1 cellular context compared by ENCODE assay signal in genomic region chr1:93567255-93567918, GRCh38.
TF ChIP-seq lines count a peak whose summit lies in the region.

No MANE protein-coding gene starts in this region.

TF ChIP-seq in GM23338, 12 proteins besides CTCF, POLR2A, EP300 and RAD21 (continued from another document):
- TF ChIP-seq, protein P1, sequence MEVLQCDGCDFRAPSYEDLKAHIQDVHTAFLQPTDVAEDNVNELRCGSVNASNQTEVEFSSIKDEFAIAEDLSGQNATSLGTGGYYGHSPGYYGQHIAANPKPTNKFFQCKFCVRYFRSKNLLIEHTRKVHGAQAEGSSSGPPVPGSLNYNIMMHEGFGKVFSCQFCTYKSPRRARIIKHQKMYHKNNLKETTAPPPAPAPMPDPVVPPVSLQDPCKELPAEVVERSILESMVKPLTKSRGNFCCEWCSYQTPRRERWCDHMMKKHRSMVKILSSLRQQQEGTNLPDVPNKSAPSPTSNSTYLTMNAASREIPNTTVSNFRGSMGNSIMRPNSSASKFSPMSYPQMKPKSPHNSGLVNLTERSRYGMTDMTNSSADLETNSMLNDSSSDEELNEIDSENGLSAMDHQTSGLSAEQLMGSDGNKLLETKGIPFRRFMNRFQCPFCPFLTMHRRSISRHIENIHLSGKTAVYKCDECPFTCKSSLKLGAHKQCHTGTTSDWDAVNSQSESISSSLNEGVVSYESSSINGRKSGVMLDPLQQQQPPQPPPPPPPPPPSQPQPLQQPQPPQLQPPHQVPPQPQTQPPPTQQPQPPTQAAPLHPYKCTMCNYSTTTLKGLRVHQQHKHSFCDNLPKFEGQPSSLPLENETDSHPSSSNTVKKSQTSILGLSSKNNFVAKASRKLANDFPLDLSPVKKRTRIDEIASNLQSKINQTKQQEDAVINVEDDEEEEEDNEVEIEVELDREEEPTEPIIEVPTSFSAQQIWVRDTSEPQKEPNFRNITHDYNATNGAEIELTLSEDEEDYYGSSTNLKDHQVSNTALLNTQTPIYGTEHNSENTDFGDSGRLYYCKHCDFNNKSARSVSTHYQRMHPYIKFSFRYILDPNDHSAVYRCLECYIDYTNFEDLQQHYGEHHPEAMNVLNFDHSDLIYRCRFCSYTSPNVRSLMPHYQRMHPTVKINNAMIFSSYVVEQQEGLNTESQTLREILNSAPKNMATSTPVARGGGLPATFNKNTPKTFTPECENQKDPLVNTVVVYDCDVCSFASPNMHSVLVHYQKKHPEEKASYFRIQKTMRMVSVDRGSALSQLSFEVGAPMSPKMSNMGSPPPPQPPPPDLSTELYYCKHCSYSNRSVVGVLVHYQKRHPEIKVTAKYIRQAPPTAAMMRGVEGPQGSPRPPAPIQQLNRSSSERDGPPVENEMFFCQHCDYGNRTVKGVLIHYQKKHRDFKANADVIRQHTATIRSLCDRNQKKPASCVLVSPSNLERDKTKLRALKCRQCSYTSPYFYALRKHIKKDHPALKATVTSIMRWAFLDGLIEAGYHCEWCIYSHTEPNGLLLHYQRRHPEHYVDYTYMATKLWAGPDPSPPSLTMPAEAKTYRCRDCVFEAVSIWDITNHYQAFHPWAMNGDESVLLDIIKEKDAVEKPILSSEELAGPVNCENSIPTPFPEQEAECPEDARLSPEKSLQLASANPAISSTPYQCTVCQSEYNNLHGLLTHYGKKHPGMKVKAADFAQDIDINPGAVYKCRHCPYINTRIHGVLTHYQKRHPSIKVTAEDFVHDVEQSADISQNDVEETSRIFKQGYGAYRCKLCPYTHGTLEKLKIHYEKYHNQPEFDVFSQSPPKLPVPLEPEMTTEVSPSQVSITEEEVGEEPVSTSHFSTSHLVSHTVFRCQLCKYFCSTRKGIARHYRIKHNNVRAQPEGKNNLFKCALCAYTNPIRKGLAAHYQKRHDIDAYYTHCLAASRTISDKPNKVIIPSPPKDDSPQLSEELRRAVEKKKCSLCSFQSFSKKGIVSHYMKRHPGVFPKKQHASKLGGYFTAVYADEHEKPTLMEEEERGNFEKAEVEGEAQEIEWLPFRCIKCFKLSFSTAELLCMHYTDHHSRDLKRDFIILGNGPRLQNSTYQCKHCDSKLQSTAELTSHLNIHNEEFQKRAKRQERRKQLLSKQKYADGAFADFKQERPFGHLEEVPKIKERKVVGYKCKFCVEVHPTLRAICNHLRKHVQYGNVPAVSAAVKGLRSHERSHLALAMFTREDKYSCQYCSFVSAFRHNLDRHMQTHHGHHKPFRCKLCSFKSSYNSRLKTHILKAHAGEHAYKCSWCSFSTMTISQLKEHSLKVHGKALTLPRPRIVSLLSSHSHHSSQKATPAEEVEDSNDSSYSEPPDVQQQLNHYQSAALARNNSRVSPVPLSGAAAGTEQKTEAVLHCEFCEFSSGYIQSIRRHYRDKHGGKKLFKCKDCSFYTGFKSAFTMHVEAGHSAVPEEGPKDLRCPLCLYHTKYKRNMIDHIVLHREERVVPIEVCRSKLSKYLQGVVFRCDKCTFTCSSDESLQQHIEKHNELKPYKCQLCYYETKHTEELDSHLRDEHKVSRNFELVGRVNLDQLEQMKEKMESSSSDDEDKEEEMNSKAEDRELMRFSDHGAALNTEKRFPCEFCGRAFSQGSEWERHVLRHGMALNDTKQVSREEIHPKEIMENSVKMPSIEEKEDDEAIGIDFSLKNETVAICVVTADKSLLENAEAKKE (CRISPR knock-in tag; IDR thresholded peaks at IDR 0.05), result no peak
- no peak for TF ChIP-seq ZNF114 (CRISPR knock-in tag; IDR thresholded peaks at IDR 0.05)
- no peak for TF ChIP-seq STAT1 (IDR thresholded peaks at IDR 0.05; ENCODE audit: unreplicated experiment)
TF ChIP-seq in GM23338: peak in this region for 0.
